29 cellular contexts compared by ENCODE assay signal in genomic region chr1:166258017-166258416, GRCh38.
DNase-seq lines count a peak whose midpoint lies in the region; ATAC-seq, FAIRE-seq and TF ChIP-seq lines count a peak whose summit lies in the region.
"Had no signal": no experiment of that assay in that cellular context is flagged by ENCODE, and none has a peak within 500 bp of the region (broad histone marks: within the 10 kb centered on the region; RNA-seq: fewer than 3 reads in every experiment).

No MANE protein-coding gene starts in this region.

- no peak for FAIRE-seq in HepG2 (lab: Jason Lieb, UNC)

- H3K36me3 ChIP-seq in HepG2 (replicated peaks in 1 of 2; ENCODE audit: control insufficient read depth in 1 of 2, insufficient read depth in 2 of 2, low read length in 2 of 2) (no peaks in the 10 kb centered on the region), hepatocyte (replicated peaks; ENCODE audit: insufficient read depth, low read depth) (no peaks in the 10 kb centered on the region)
- H3K36me3 ChIP-seq in CD8-positive, alpha-beta T cell (ENCODE audit: insufficient read depth, low read length) = no peaks in the 10 kb centered on the region
- H3K36me3 ChIP-seq: ascending aorta; BLaER1 treated with 17β-estradiol and CSF1 and Interleukin-3, amounts not matched to agents 10 nM and 100 nM; cardiac muscle cell; transverse colon had no signal

- H2AFZ ChIP-seq in HepG2 (ENCODE audit: low read length) (no peak overlapping the region), hepatocyte (no peak overlapping the region)
- H2AFZ ChIP-seq: GM23338 had no signal

- WGBS in HepG2 (ENCODE audit: low lambda C conversion rate) = 0% methylated on average over 2 of the region's 3 CpGs
- WGBS in hepatocyte (ENCODE audit: low lambda C conversion rate, missing lambda C conversion rate) = 89% methylated on average over 3 of the region's 3 CpGs

- no peaks in the 10 kb centered on the region for H3K4me1 ChIP-seq in HepG2 (ENCODE audit: insufficient read depth, low read length)
- H3K4me1 ChIP-seq in CD8-positive, alpha-beta T cell (ENCODE audit: insufficient read depth, low read length) = no peaks in the 10 kb centered on the region
- H3K4me1 ChIP-seq in hepatocyte (ENCODE audit: insufficient read depth) = no peaks in the 10 kb centered on the region
- H3K4me1 ChIP-seq: ascending aorta, transverse colon had no signal

- CTCF ChIA-PET in HepG2 (lab: Yijun Ruan, JAX; ENCODE audit: low intra/inter-chr PET ratio, low total read pairs) = no interaction called here
- CTCF ChIA-PET in CD8-positive, alpha-beta T cell (lab: Charles Lee) = no interaction called here

- H3K4me1 Mint-ChIP-seq in CD8-positive, alpha-beta T cell (ENCODE audit: low read depth) = no peaks in the 10 kb centered on the region
- H3K4me1 Mint-ChIP-seq: activated naive CD8-positive, alpha-beta T cell treated with anti-CD3 and anti-CD28 coated beads for 36 hours; GM23338 had no signal

- DNase-seq in NB4 (ENCODE audit: low read depth) (peak; percentile 10), HepG2 (ENCODE audit: low spot score) (peak; percentile 3), ureter (ENCODE audit: low spot score) (no peak), hepatocyte (ENCODE audit: low spot score) (no peak)
- DNase-seq in CD8-positive, alpha-beta T cell = no peak
- no peak for DNase-seq in stimulated activated CD4-positive, alpha-beta T cell treated with anti-CD3 and anti-CD28 coated beads, Interleukin-4, amount 100 ng/mL, for 24 hours
- DNase-seq: ACHN; activated gamma-delta T cell; activated naive CD8-positive, alpha-beta T cell treated with anti-CD3 and anti-CD28 coated beads for 36 hours; activated T-cell treated with anti-CD3 and anti-CD28 coated beads, Interleukin-2, amount 50 U/mL, for 24 hours; DMS53; effector CD4-positive, alpha-beta T cell; Kasumi-1; NCI-H146; NCI-H2107; NCI-H446 treated with DMSO at 0.1 percent for 48 hours; NCI-H774; stimulated activated CD4-positive, alpha-beta T cell treated with anti-CD3 and anti-CD28 coated beads, Interleukin-4, amount 100 ng/mL, for 4 hours; transverse colon had no signal

- peaks cover 2% of the 10 kb centered on the region for H3K27me3 Mint-ChIP-seq in CD8-positive, alpha-beta T cell (ENCODE audit: low read depth)
- H3K27me3 Mint-ChIP-seq: activated naive CD8-positive, alpha-beta T cell treated with anti-CD3 and anti-CD28 coated beads for 36 hours; activated T-cell treated with anti-CD3 and anti-CD28 coated beads, Interleukin-2, amount 50 U/mL, for 24 hours; natural killer cell treated with Interleukin-12 subunit alpha and Interleukin-12 subunit beta and Interleukin-15 and Interleukin-18, amount 100 ng/mL, for 72 hours had no signal

- no peaks in the 10 kb centered on the region for H3K36me3 Mint-ChIP-seq in CD8-positive, alpha-beta T cell
- H3K36me3 Mint-ChIP-seq: activated naive CD8-positive, alpha-beta T cell treated with anti-CD3 and anti-CD28 coated beads for 36 hours; natural killer cell treated with Interleukin-12 subunit alpha and Interleukin-12 subunit beta and Interleukin-15 and Interleukin-18, amount 100 ng/mL, for 72 hours had no signal

- H3K9me3 Mint-ChIP-seq in CD8-positive, alpha-beta T cell = peaks cover 5% of the 10 kb centered on the region

- TF ChIP-seq CTCF in GM12872 (IDR thresholded peaks at IDR 0.05; ENCODE audit: insufficient read depth, low read depth, low read length) (peak; percentile 36; the same call in 1 of the 3 replicates), NB4 (IDR thresholded peaks at IDR 0.05; ENCODE audit: low read depth, low read length) (no peak), HepG2 (CRISPR knock-in tag; IDR thresholded peaks at IDR 0.05) (peak; percentile 52), hepatocyte (IDR thresholded peaks at IDR 0.05; ENCODE audit: poor library complexity) (no peak)
- no peak for TF ChIP-seq CTCF in CD8-positive, alpha-beta T cell (IDR thresholded peaks at IDR 0.05)

- H3K27ac ChIP-seq in HepG2 (ENCODE audit: extremely low read length, insufficient read depth, low read length) (no peak overlapping the region), hepatocyte (no peak overlapping the region)
- no peak overlapping the region for H3K27ac ChIP-seq in CD8-positive, alpha-beta T cell (ENCODE audit: low read depth, low read length)
- H3K27ac ChIP-seq: ascending aorta; BLaER1 treated with 17β-estradiol and CSF1 and Interleukin-3, amounts not matched to agents 10 nM and 100 nM; cardiac muscle cell; HL-60; RWPE1; SK-N-MC; transverse colon had no signal

- ATAC-seq in GM19351 (IDR thresholded peaks at IDR 0.05; ENCODE audit: unreplicated experiment) = peak; percentile 79
- peak; percentile 86 for ATAC-seq in HepG2
- no peak for ATAC-seq in CD8-positive, alpha-beta T cell
- ATAC-seq: GM23338 had no signal

- TF ChIP-seq EP300 in HepG2 (IDR thresholded peaks at IDR 0.05; ENCODE audit: low read depth in 2 of 2, low read length in 2 of 2) (no peak), HepG2 (CRISPR knock-in tag; IDR thresholded peaks at IDR 0.05; ENCODE audit: borderline replicate concordance) (no peak)

- POLR2A ChIA-PET in HepG2 (lab: Yijun Ruan, JAX) = no interaction called here
- POLR2A ChIA-PET in CD8-positive, alpha-beta T cell (lab: Charles Lee) = no interaction called here

- H3K9me2 ChIP-seq in hepatocyte (replicated peaks; ENCODE audit: insufficient read depth) = no peaks in the 10 kb centered on the region

- H3K79me2 ChIP-seq in HepG2 (ENCODE audit: insufficient read depth, low read length) (no peaks in the 10 kb centered on the region), hepatocyte (no peaks in the 10 kb centered on the region)

- H3K4me3 ChIP-seq in NB4 (ENCODE audit: low read depth, low read length) = no peak overlapping the region
- H3K4me3 ChIP-seq in HepG2 (replicated peaks in 1 of 3; ENCODE audit: insufficient read depth in 1 of 3, low read depth in 2 of 3, low read length in 3 of 3) = no peak overlapping the region
- H3K4me3 ChIP-seq in CD8-positive, alpha-beta T cell (ENCODE audit: low read depth, low read length) = no peak overlapping the region
- no peak overlapping the region for H3K4me3 ChIP-seq in hepatocyte
- H3K4me3 ChIP-seq: ascending aorta; BLaER1 treated with 17β-estradiol and CSF1 and Interleukin-3, amounts not matched to agents 10 nM and 100 nM; cardiac muscle cell; GM23338; SK-N-MC; transverse colon had no signal

- TF ChIP-seq RAD21 in HepG2 (CRISPR knock-in tag; IDR thresholded peaks at IDR 0.05) = no peak

- H3K4me2 ChIP-seq in HepG2 (ENCODE audit: low read depth, low read length) = no peak overlapping the region
- no peak overlapping the region for H3K4me2 ChIP-seq in hepatocyte
- H3K4me2 ChIP-seq: GM23338 had no signal

- H3K27me3 ChIP-seq in HepG2 (ENCODE audit: control insufficient read depth in 1 of 2, insufficient read depth in 2 of 2, low read length in 2 of 2) = no peaks in the 10 kb centered on the region; a peak in 1 of 5 replicates
- no peaks in the 10 kb centered on the region for H3K27me3 ChIP-seq in CD8-positive, alpha-beta T cell (ENCODE audit: insufficient read depth, low read length)
- no peaks in the 10 kb centered on the region for H3K27me3 ChIP-seq in hepatocyte
- H3K27me3 ChIP-seq: ascending aorta; BLaER1 treated with 17β-estradiol and CSF1 and Interleukin-3, amounts not matched to agents 10 nM and 100 nM; cardiac muscle cell; transverse colon had no signal

- TF ChIP-seq POLR2A in NB4 (IDR thresholded peaks at IDR 0.05; ENCODE audit: extremely low read depth, insufficient read length) = no peak
- no peak for TF ChIP-seq POLR2A in HepG2 (IDR thresholded peaks at IDR 0.05; ENCODE audit: insufficient read depth in 1 of 2, low read depth in 2 of 2, low read length in 2 of 2)

- in situ Hi-C loops in HepG2 (cut with HindIII; ENCODE audit: extremely low pct_ligation_motif_present, low pct_unique_long_range_greater_than_20kb) = no loop called here

- H3K4me3 Mint-ChIP-seq in CD8-positive, alpha-beta T cell = no peak overlapping the region
- H3K4me3 Mint-ChIP-seq: activated naive CD8-positive, alpha-beta T cell treated with anti-CD3 and anti-CD28 coated beads for 36 hours; activated T-cell treated with anti-CD3 and anti-CD28 coated beads, Interleukin-2, amount 50 U/mL, for 24 hours; GM23338; natural killer cell treated with Interleukin-12 subunit alpha and Interleukin-12 subunit beta and Interleukin-15 and Interleukin-18, amount 100 ng/mL, for 72 hours had no signal

- no peak overlapping the region for H3K9ac ChIP-seq in HepG2 (ENCODE audit: insufficient read depth, low read depth, low read length)
- H3K9ac ChIP-seq: BLaER1 treated with 17β-estradiol and CSF1 and Interleukin-3, amounts not matched to agents 10 nM and 100 nM had no signal

- no peak overlapping the region for H3K27ac Mint-ChIP-seq in CD8-positive, alpha-beta T cell
- H3K27ac Mint-ChIP-seq: activated naive CD8-positive, alpha-beta T cell treated with anti-CD3 and anti-CD28 coated beads for 36 hours; activated T-cell treated with anti-CD3 and anti-CD28 coated beads, Interleukin-2, amount 50 U/mL, for 24 hours; GM23338; natural killer cell treated with Interleukin-12 subunit alpha and Interleukin-12 subunit beta and Interleukin-15 and Interleukin-18, amount 100 ng/mL, for 72 hours had no signal

- BruUV-seq in HepG2 (replicated peaks; lab: Mats Ljungman, UMichigan) = no TSS peak

- intact Hi-C loops in HepG2 (cut with micrococcal nuclease; ENCODE audit: unreplicated experiment) = no loop called here
- intact Hi-C loops in CD8-positive, alpha-beta T cell (cut with DNase I, micrococcal nuclease) = no loop called here

- H3K9me3 ChIP-seq in HepG2 (ENCODE audit: low read length) (no peaks in the 10 kb centered on the region), hepatocyte (ENCODE audit: low read depth) (no peaks in the 10 kb centered on the region)
- H3K9me3 ChIP-seq in CD8-positive, alpha-beta T cell (ENCODE audit: low read length) = no peaks in the 10 kb centered on the region
- H3K9me3 ChIP-seq: BLaER1 treated with 17β-estradiol and CSF1 and Interleukin-3, amounts not matched to agents 10 nM and 100 nM; transverse colon had no signal

- H4K20me1 ChIP-seq in HepG2 (ENCODE audit: insufficient read depth, low read length) (no peaks in the 10 kb centered on the region), hepatocyte (ENCODE audit: insufficient read depth, poor library complexity, severe bottlenecking) (no peaks in the 10 kb centered on the region)
- H4K20me1 ChIP-seq: BLaER1 treated with 17β-estradiol and CSF1 and Interleukin-3, amounts not matched to agents 10 nM and 100 nM had no signal

TF ChIP-seq in HepG2, 621 proteins besides CTCF, POLR2A, EP300 and RAD21 (continues in another document):
- peak; percentile 33; the same call in 1 of the 2 replicates for TF ChIP-seq STAG1 (CRISPR knock-in tag; IDR thresholded peaks at IDR 0.05)

Comparison
In these comparisons a context has a peak if more than half of its experiments do, and no peak if none do; other contexts are left out.
1. CTCF ChIP-seq: peak in GM12872 (single experiment) and HepG2 (single experiment); none in NB4 (single experiment), CD8-positive, alpha-beta T cell (single experiment) and hepatocyte (single experiment).
2. DNase-seq: peak in NB4 (single experiment) and HepG2 (single experiment); none in ureter (single experiment), CD8-positive, alpha-beta T cell (0 of 7), stimulated activated CD4-positive, alpha-beta T cell treated with anti-CD3 and anti-CD28 coated beads, Interleukin-4, amount 100 ng/mL, for 24 hours (single experiment) and hepatocyte (single experiment).